In genomic region chr12:56645201-56645716, GRCh38 we compare ENCODE assay signal across 8 cellular contexts. TPM values are rescaled to one million over a fixed set of nuclear protein-coding genes. Genes with fewer than 3 reads are reported as not detected.
DNase-seq lines count a peak whose midpoint lies in the region; ATAC-seq and TF ChIP-seq lines count a peak whose summit lies in the region.

No MANE protein-coding gene starts in this region.

- peak overlapping the region; percentile 88 for H3K4me3 ChIP-seq in OCI-LY7 (ENCODE audit: low read depth, low read length, poor library complexity, severe bottlenecking)
- H3K4me3 ChIP-seq in ectodermal cell (ENCODE audit: insufficient read depth, low read depth, low read length), result peak overlapping the region; percentile 90
- peak overlapping the region; percentile 95 for H3K4me3 ChIP-seq in mononuclear cell (ENCODE audit: low read length)
- H3K4me3 ChIP-seq in aorta (ENCODE audit: low read length in 2 of 2), result peak overlapping the region; percentile 89 to 93

- POLR2A ChIA-PET in OCI-LY7 (lab: Charles Lee), result interaction anchor here (0.7 to 3.7 kb wide), 3 partner anchors 9 to 467 kb away, joined by 5 to 26 read pairs (median 6); no protein-coding TSS in a partner anchor

- BruUV-seq in OCI-LY7 (replicated peaks; lab: Mats Ljungman, UMichigan), result TSS peak; percentile 69

- peaks cover 55% of the 10 kb centered on the region for H3K79me2 ChIP-seq in OCI-LY7 (ENCODE audit: insufficient read depth, low read depth, low read length)

- H3K4me1 ChIP-seq in OCI-LY7 (ENCODE audit: insufficient read depth, low read length, poor library complexity, severe bottlenecking) (peaks cover 22% of the 10 kb centered on the region), ectodermal cell (ENCODE audit: control insufficient read depth, insufficient read depth, low read length) (peaks cover 9% of the 10 kb centered on the region), mononuclear cell (ENCODE audit: insufficient read depth, low read length) (peaks cover 36% of the 10 kb centered on the region), aorta (ENCODE audit: control insufficient read depth in 1 of 2, insufficient read depth in 2 of 2, low read length in 2 of 2) (peaks cover 0 to 4% of the 10 kb centered on the region in 2 donors)

- H3K36me3 ChIP-seq in OCI-LY7 (ENCODE audit: insufficient read depth, low read length) (peaks cover 53% of the 10 kb centered on the region), ectodermal cell (ENCODE audit: control insufficient read depth, insufficient read depth, low read length) (peaks cover 31% of the 10 kb centered on the region), aorta (ENCODE audit: control insufficient read depth in 1 of 2, insufficient read depth in 2 of 2, low read length in 1 of 2) (peaks cover 3 to 4% of the 10 kb centered on the region in 2 donors)

- H3K27me3 ChIP-seq in ectodermal cell (ENCODE audit: control insufficient read depth, insufficient read depth, low read length, poor library complexity, severe bottlenecking) (no peaks in the 10 kb centered on the region), mononuclear cell (ENCODE audit: insufficient read depth, low read length) (no peaks in the 10 kb centered on the region), aorta (ENCODE audit: control insufficient read depth in 1 of 2, insufficient read depth in 2 of 2, low read length in 1 of 2) (no peaks in the 10 kb centered on the region)

- CTCF ChIA-PET in OCI-LY7 (lab: Charles Lee; ENCODE audit: unreplicated experiment), result interaction anchor here (0.5 to 2.7 kb wide), 3 partner anchors 9 to 398 kb away, joined by 3 to 22 read pairs (median 3); no protein-coding TSS in a partner anchor

- TF ChIP-seq CTCF in OCI-LY7 (conservative IDR thresholded peaks at IDR 0.05; ENCODE audit: low read length), result no peak

- H3K27ac ChIP-seq in OCI-LY7 (ENCODE audit: low read depth, low read length, poor library complexity, severe bottlenecking) (peak overlapping the region; percentile 66), ectodermal cell (ENCODE audit: insufficient read depth, low read depth, low read length, poor library complexity, severe bottlenecking) (peak overlapping the region; percentile 41), aorta (ENCODE audit: low read depth in 1 of 2, low read length in 2 of 2) (peak overlapping the region in 1 of 2 donors; percentile 71)

- peak overlapping the region; percentile 97 for H3K4me2 ChIP-seq in OCI-LY7 (ENCODE audit: low read length)

- H2AFZ ChIP-seq in OCI-LY7 (ENCODE audit: low read length), result no peak overlapping the region

- DNase-seq in ELR (ENCODE audit: low read depth) (peak; percentile 38), OCI-LY7 (ENCODE audit: low spot score) (peak; percentile 40), aorta (no peak), KG1 (lab: John Stamatoyannopoulos, UW) (no peak), SHP77 treated with DMSO at 0.1 percent for 48 hours (lab: John Stamatoyannopoulos, UW) (no peak)

- ATAC-seq in aorta (ENCODE audit: low FRiP score) (peak; percentile 27), GM21576 (IDR thresholded peaks at IDR 0.05; ENCODE audit: unreplicated experiment) (no peak)

- intact Hi-C loops in OCI-LY7 (cut with micrococcal nuclease; ENCODE audit: unreplicated experiment) (no loop called here), aorta (cut with DNase I) (loop anchor here (5.0 to 10.0 kb wide), 2 partner anchors 80 to 82 kb away; partner anchors contain the start of gene NACA (in 2 of the 2))

- 1% methylated on average over 29 of the region's 29 CpGs for WGBS in ectodermal cell, 2 experiments
- 0 to 1% methylated on average over 29 of the region's 29 CpGs for WGBS in aorta, 2 donors

- H3K9me2 ChIP-seq in OCI-LY7 (ENCODE audit: insufficient read depth, low read length), result no peaks in the 10 kb centered on the region

- H4K20me1 ChIP-seq in OCI-LY7 (ENCODE audit: insufficient read depth, low read length), result peaks cover 25% of the 10 kb centered on the region

- H3K9me3 ChIP-seq in OCI-LY7 (ENCODE audit: low read length) (no peaks in the 10 kb centered on the region), ectodermal cell (ENCODE audit: control insufficient read depth, low read length) (no peaks in the 10 kb centered on the region), mononuclear cell (ENCODE audit: low read depth, low read length) (no peaks in the 10 kb centered on the region), aorta (ENCODE audit: control insufficient read depth, low read length) (no peaks in the 10 kb centered on the region)

RNA-seq across cellular contexts. Expression of gene ATP5F1B, which starts 0.5 kb away (rescaled TPM):
- 348 and 385 TPM in 2 replicates for total RNA-seq in OCI-LY7 (2014; rRNA removed; shearing (Covaris generic))
- total RNA-seq in OCI-LY7 (2022) (732 and 737 TPM in 2 replicates), mononuclear cell (253 TPM), aorta (100 to 1,000 TPM; 216 to 262 TPM)
- 841 TPM for polyA plus RNA-seq in ectodermal cell (2013, experiment 1 of 4)
- 819 TPM for polyA plus RNA-seq in ectodermal cell (2013, experiment 2 of 4)
- 663 TPM for polyA plus RNA-seq in ectodermal cell (2013, experiment 3 of 4)
- polyA plus RNA-seq in ectodermal cell (2013, experiment 4 of 4), result 731 TPM
- polyA plus RNA-seq in aorta, result 100 to 1,000 TPM; 289 to 327 TPM

RNA-seq across cellular contexts. Expression of gene BAZ2A, which starts 15.1 kb away (rescaled TPM):
- 37.5 and 40.6 TPM in 2 replicates for total RNA-seq in OCI-LY7 (2014; rRNA removed; shearing (Covaris generic))
- total RNA-seq in OCI-LY7 (2022), result 139 and 153 TPM in 2 replicates
- 113 TPM for polyA plus RNA-seq in ectodermal cell (2013, experiment 1 of 4)
- polyA plus RNA-seq in ectodermal cell (2013, experiment 2 of 4), result 127 TPM
- polyA plus RNA-seq in ectodermal cell (2013, experiment 3 of 4), result 93.8 TPM
- 118 TPM for polyA plus RNA-seq in ectodermal cell (2013, experiment 4 of 4)
- 156 TPM for total RNA-seq in mononuclear cell
- 100 to 1,000 TPM in 1 of 2 donors, 10 to 100 TPM in 1; 89.3 to 130 TPM for total RNA-seq in aorta
- 10 to 100 TPM; 15.2 to 35.2 TPM for polyA plus RNA-seq in aorta

RNA-seq across cellular contexts. Expression of gene PTGES3, which starts 42.8 kb away (rescaled TPM):
- total RNA-seq in OCI-LY7 (2014; rRNA removed; shearing (Covaris generic)), result 77.3 and 91.2 TPM in 2 replicates
- 231 and 269 TPM in 2 replicates for total RNA-seq in OCI-LY7 (2022)
- 390 TPM for polyA plus RNA-seq in ectodermal cell (2013, experiment 1 of 4)
- 381 TPM for polyA plus RNA-seq in ectodermal cell (2013, experiment 2 of 4)
- 297 TPM for polyA plus RNA-seq in ectodermal cell (2013, experiment 3 of 4)
- polyA plus RNA-seq in ectodermal cell (2013, experiment 4 of 4), result 317 TPM
- 78.4 TPM for total RNA-seq in mononuclear cell
- 100 to 1,000 TPM; 148 to 153 TPM for total RNA-seq in aorta
- polyA plus RNA-seq in aorta, result 100 to 1,000 TPM; 142 to 221 TPM

Comparison
In these comparisons a context has a peak if more than half of its experiments do, and no peak if none do; other contexts are left out.
1. DNase-seq: peak in ELR (single experiment) and OCI-LY7 (single experiment); none in aorta (0 of 2), KG1 (single experiment) and SHP77 treated with DMSO at 0.1 percent for 48 hours (single experiment).
2. Peak in every context shown above with its lines, with median percentiles within 50 percentile points of each other: H3K4me3 ChIP-seq.